ENCODE assay signal across 1 cellular context in the genomic region with DNA sequence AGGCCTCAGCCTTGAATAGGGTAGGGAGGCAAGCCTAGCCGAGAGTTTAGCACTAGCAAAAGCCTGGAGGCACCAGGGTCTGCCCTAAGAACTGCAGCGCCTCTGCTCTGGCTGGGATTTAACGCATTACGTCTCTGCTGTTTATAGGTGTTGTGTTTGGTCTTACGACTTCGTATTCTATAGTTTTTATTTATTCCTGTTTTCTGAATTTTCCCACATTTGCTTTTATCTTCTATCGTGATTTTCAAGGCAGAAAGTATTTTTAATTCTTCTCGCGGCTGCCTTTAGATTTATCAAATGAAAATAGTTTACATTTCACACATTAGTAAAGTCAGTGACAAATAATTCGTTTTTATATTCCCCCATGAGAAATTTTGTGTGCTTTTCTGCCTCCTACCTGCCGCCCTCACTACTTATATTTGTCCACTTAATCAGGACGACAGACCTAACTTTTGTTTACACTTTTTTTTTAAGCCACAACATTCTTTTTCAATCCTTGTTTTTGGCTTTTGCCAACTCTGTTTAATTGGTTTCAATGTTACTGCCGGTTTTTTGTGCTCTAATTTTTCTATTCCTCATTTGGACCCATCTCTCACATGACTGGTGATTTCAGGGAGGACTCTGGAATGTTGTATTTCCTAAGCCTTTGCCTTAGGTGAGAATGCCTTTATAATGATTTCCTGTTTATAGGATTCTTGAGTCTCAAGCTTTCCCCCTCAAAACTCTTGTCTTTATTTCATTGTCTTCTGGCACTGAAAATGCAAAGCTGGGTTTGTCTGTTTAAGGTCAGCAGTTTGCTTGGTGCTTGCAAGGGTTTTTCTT.
A peak's percentile ranks its signal among the peaks of the same experiment; 100 is the strongest.
TF ChIP-seq lines count a peak whose summit lies in the region.

No MANE protein-coding gene starts in this region.

TF ChIP-seq in H1, 55 proteins besides CTCF, POLR2A, EP300 and RAD21:
- TF ChIP-seq SIN3A (conservative IDR thresholded peaks at IDR 0.05 in 1 of 2, IDR thresholded peaks at IDR 0.05 in 1 of 2; ENCODE audit: low read depth in 1 of 2, low read length in 2 of 2) (0 out of 4 replicates have a peak, but pooled peaks of 1 of the 2 experiments have one; percentile 5), TAF7 (optimal IDR thresholded peaks at IDR 0.05; ENCODE audit: borderline replicate concordance, low read depth, low read length) (peak; percentile 5), SP1 (IDR thresholded peaks at IDR 0.05; ENCODE audit: low read depth, low read length) (no peak)
